ENCODE assay signal across 8 cellular contexts in genomic region chr11:118530683-118531596, GRCh38. TPM values are rescaled to one million over a fixed set of nuclear protein-coding genes. Genes with fewer than 3 reads are reported as not detected.
DNase-seq lines count a peak whose midpoint lies in the region; ATAC-seq and TF ChIP-seq lines count a peak whose summit lies in the region.

TMEM25 (plus strand) TSS chr11:118531192; CDS start chr11:118531802, 610 bp downstream.

- H3K27me3 ChIP-seq in OCI-LY1 (ENCODE audit: insufficient read depth, low read length), result no peaks in the 10 kb centered on the region

- H3K9me2 ChIP-seq in OCI-LY1 (ENCODE audit: low read depth, low read length), result no peaks in the 10 kb centered on the region

- H3K36me3 Mint-ChIP-seq in natural killer cell, result no peaks in the 10 kb centered on the region
- peaks cover 19% of the 10 kb centered on the region for H3K36me3 Mint-ChIP-seq in stimulated activated memory B cell treated with anti-CD40 and anti-IgM and Interleukin-4, amounts not matched to agents 10 μg/mL and 1 μg/mL and 100 μg/mL, for 72 hours

- peak within 1 kb of the TSS in 1 of 2 donors; percentile 76 for H3K27ac Mint-ChIP-seq in natural killer cell
- peak within 1 kb of the TSS; percentile 83 for H3K27ac Mint-ChIP-seq in stimulated activated memory B cell treated with anti-CD40 and anti-IgM and Interleukin-4, amounts not matched to agents 10 μg/mL and 1 μg/mL and 100 μg/mL, for 72 hours

- H3K4me1 Mint-ChIP-seq in natural killer cell, result peaks cover 32 to 33% of the 10 kb centered on the region in 2 donors
- peaks cover 42% of the 10 kb centered on the region for H3K4me1 Mint-ChIP-seq in stimulated activated memory B cell treated with anti-CD40 and anti-IgM and Interleukin-4, amounts not matched to agents 10 μg/mL and 1 μg/mL and 100 μg/mL, for 72 hours

- H3K4me1 ChIP-seq in OCI-LY1 (ENCODE audit: insufficient read depth, low read length, severe bottlenecking), result peaks cover 6% of the 10 kb centered on the region

- DNase-seq in DMS153 (lab: John Stamatoyannopoulos, UW), result peak; percentile 21
- no peak for DNase-seq in DMS153 treated with DMSO at 0.1 percent for 48 hours (lab: John Stamatoyannopoulos, UW; ENCODE audit: unreplicated experiment)
- DNase-seq in activated T-helper 1 cell treated with Interleukin-2 at 50 U/mL for 16 hours (ENCODE audit: low read depth), result peak; percentile 61
- peak; percentile 12 for DNase-seq in fibroblast of peridontal ligament (ENCODE audit: extremely low read depth)
- DNase-seq in natural killer cell, result peak; percentile 50

- H3K4me3 Mint-ChIP-seq in natural killer cell, result peak within 1 kb of the TSS; percentile 90
- H3K4me3 Mint-ChIP-seq in stimulated activated memory B cell treated with anti-CD40 and anti-IgM and Interleukin-4, amounts not matched to agents 10 μg/mL and 1 μg/mL and 100 μg/mL, for 72 hours, result peak within 1 kb of the TSS; percentile 84

- peak within 1 kb of the TSS; percentile 60 for H3K4me2 ChIP-seq in OCI-LY1 (ENCODE audit: low read length)

- H4K20me1 ChIP-seq in OCI-LY1 (ENCODE audit: insufficient read depth, low read length), result no peaks in the 10 kb centered on the region

- H3K36me3 ChIP-seq in OCI-LY1 (ENCODE audit: insufficient read depth, low read length), result no peaks in the 10 kb centered on the region

- no peak for TF ChIP-seq CTCF in OCI-LY1 (IDR thresholded peaks at IDR 0.05; ENCODE audit: low read length)
- no peak for TF ChIP-seq CTCF in natural killer cell (IDR thresholded peaks at IDR 0.05)

- no peaks in the 10 kb centered on the region for H3F3A ChIP-seq in OCI-LY1 (ENCODE audit: insufficient read depth, low read length)

- no peaks in the 10 kb centered on the region for H3K79me2 ChIP-seq in OCI-LY1 (ENCODE audit: insufficient read depth, low read length)

- no peaks in the 10 kb centered on the region for H3K9me3 Mint-ChIP-seq in natural killer cell
- no peaks in the 10 kb centered on the region for H3K9me3 Mint-ChIP-seq in stimulated activated memory B cell treated with anti-CD40 and anti-IgM and Interleukin-4, amounts not matched to agents 10 μg/mL and 1 μg/mL and 100 μg/mL, for 72 hours

- no peaks in the 10 kb centered on the region for H3K27me3 Mint-ChIP-seq in natural killer cell (ENCODE audit: low read depth in 2 of 2)
- H3K27me3 Mint-ChIP-seq in stimulated activated memory B cell treated with anti-CD40 and anti-IgM and Interleukin-4, amounts not matched to agents 10 μg/mL and 1 μg/mL and 100 μg/mL, for 72 hours, result no peaks in the 10 kb centered on the region

- no peak within 1 kb of the TSS for H3K27ac ChIP-seq in OCI-LY1 (ENCODE audit: low read depth, low read length, poor library complexity, severe bottlenecking)

- peak within 1 kb of the TSS; percentile 69 for H3K4me3 ChIP-seq in OCI-LY1 (ENCODE audit: low read depth, low read length, poor library complexity, severe bottlenecking)

- ATAC-seq in HG03066 (IDR thresholded peaks at IDR 0.05; ENCODE audit: low read depth, unreplicated experiment) (peak; percentile 71), natural killer cell (peak; percentile 81 to 83 (median 82))
- peak; percentile 89 for ATAC-seq in stimulated activated memory B cell treated with anti-CD40 and anti-IgM and Interleukin-4, amounts not matched to agents 10 μg/mL and 1 μg/mL and 100 μg/mL, for 72 hours

- intact Hi-C loops in natural killer cell (cut with micrococcal nuclease), result loop anchor here (2.0 kb wide), 1 partner anchor 36 kb away; no protein-coding TSS in a partner anchor

- H3K9me3 ChIP-seq in OCI-LY1 (ENCODE audit: low read length), result no peaks in the 10 kb centered on the region

- no peak within 1 kb of the TSS for H2AFZ ChIP-seq in OCI-LY1 (ENCODE audit: low read length)

- H3K9ac ChIP-seq in OCI-LY1 (ENCODE audit: low read length), result peak within 1 kb of the TSS; percentile 35

RNA-seq across cellular contexts. Expression of gene TMEM25, which starts in this region (rescaled TPM):
- 10 to 100 TPM in 1 of 3 donors, 1 to 10 TPM in 2; 4.1 to 11.0 (median 9.3) TPM for total RNA-seq in natural killer cell
